15 cellular contexts compared by ENCODE assay signal in the genomic region with DNA sequence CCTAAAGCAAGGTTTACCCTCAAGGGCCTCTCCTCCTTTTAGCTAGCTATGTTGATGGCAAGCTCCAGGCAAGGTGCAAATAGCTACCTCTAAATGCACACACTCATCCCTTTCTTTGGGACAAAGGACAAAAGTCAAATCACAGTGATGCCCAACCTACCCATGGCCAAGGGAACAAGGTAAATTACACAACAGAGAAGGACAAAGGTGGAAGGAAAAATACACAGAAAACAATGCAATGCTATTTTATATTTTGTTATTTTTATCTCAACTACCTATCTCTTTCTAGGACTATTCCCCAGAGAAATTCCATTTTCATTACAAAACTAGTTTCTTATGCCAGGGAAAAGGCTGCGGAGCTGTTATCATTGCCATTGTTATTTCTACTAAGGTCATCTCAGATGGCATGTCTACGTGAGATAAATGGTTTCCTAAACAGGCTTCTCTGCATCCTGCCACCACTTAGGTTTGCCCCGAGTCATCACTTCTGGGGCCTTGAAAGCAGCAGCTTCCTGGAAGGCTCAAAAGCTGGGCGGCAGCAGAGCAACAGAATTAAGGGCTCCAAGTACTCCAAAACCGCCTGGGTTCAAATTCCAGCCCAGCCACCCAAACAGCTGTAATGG. TPM values are rescaled to one million over a fixed set of nuclear protein-coding genes. Genes with fewer than 3 reads are reported as not detected.
A peak's percentile ranks its signal among the peaks of the same experiment; 100 is the strongest.
DNase-seq lines count a peak whose midpoint lies in the region; ATAC-seq and TF ChIP-seq lines count a peak whose summit lies in the region.
"Had no signal": no experiment of that assay in that cellular context is flagged by ENCODE, and none has a peak within 500 bp of the region (broad histone marks: within the 10 kb centered on the region; RNA-seq: fewer than 3 reads in every experiment).

No MANE protein-coding gene starts in this region.

- no peak for TF ChIP-seq EP300 in tibial nerve (IDR thresholded peaks at IDR 0.05)

- H3K36me3 Mint-ChIP-seq in activated T-cell treated with anti-CD3 and anti-CD28 coated beads, Interleukin-2, amount 50 U/mL, for 24 hours (ENCODE audit: low read depth) = peaks cover 85% of the 10 kb centered on the region

- 61% methylated on average over 5 of the region's 5 CpGs for WGBS in tibial nerve, 2 donors

- peaks cover 78% of the 10 kb centered on the region for H3K4me1 Mint-ChIP-seq in activated T-cell treated with anti-CD3 and anti-CD28 coated beads, Interleukin-2, amount 50 U/mL, for 24 hours (ENCODE audit: low read depth)

- peak overlapping the region; percentile 97 for H3K27ac Mint-ChIP-seq in activated T-cell treated with anti-CD3 and anti-CD28 coated beads, Interleukin-2, amount 50 U/mL, for 24 hours

- no peaks in the 10 kb centered on the region for H3K27me3 Mint-ChIP-seq in activated T-cell treated with anti-CD3 and anti-CD28 coated beads, Interleukin-2, amount 50 U/mL, for 24 hours

- no peak for TF ChIP-seq CTCF in tibial nerve (IDR thresholded peaks at IDR 0.05)

- DNase-seq in stimulated activated CD4-positive, alpha-beta T cell treated with anti-CD3 and anti-CD28 coated beads, Interleukin-15, amount 100 ng/mL, for 24 hours = peak; percentile 45
- no peak for DNase-seq in stimulated activated CD4-positive, alpha-beta T cell treated with anti-CD3 and anti-CD28 coated beads, Interleukin-12 subunit alpha, Interleukin-12 subunit beta, amount 100 ng/mL, for 4 hours
- no peak for DNase-seq in activated T-cell treated with anti-CD3 and anti-CD28 coated beads, Interleukin-2, amount 50 U/mL, for 24 hours
- peak; percentile 40 for DNase-seq in kidney tubule cell (ENCODE audit: low spot score)
- no peak for DNase-seq in tibial nerve (ENCODE audit: low spot score in 2 of 2)
- DNase-seq in COLO829 (ENCODE audit: low spot score) = no peak
- DNase-seq in cerebellum (ENCODE audit: low spot score) = no peak
- DNase-seq: BE2C, GF-D8, GOT3, NCI-H2029, occipital lobe, SW 1271, testis had no signal

- peak overlapping the region; percentile 55 for H3K4me3 Mint-ChIP-seq in activated T-cell treated with anti-CD3 and anti-CD28 coated beads, Interleukin-2, amount 50 U/mL, for 24 hours

- no peaks in the 10 kb centered on the region for H3K9me3 Mint-ChIP-seq in activated T-cell treated with anti-CD3 and anti-CD28 coated beads, Interleukin-2, amount 50 U/mL, for 24 hours

- H3K4me1 ChIP-seq in tibial nerve = peaks cover 0 to 69% (median 55%) of the 10 kb centered on the region in 4 donors
- H3K4me1 ChIP-seq: BE2C had no signal

- no peak for ATAC-seq in HG03175 (IDR thresholded peaks at IDR 0.05; ENCODE audit: unreplicated experiment)

- no peaks in the 10 kb centered on the region for H3K36me3 ChIP-seq in tibial nerve

- H3K4me3 ChIP-seq in tibial nerve = no peak overlapping the region
- H3K4me3 ChIP-seq: testis had no signal

- no peaks in the 10 kb centered on the region for H3K27me3 ChIP-seq in tibial nerve
- H3K27me3 ChIP-seq: BE2C, testis had no signal

- no peak for TF ChIP-seq POLR2A in tibial nerve (IDR thresholded peaks at IDR 0.05)

- peak overlapping the region in 3 of 4 donors; percentile 23 to 89 (median 81) for H3K27ac ChIP-seq in tibial nerve
- H3K27ac ChIP-seq: testis had no signal

- no peaks in the 10 kb centered on the region for H3K9me3 ChIP-seq in tibial nerve
- H3K9me3 ChIP-seq: BE2C, testis had no signal

RNA-seq across cellular contexts. Expression of a gene that starts 21.1 kb away (rescaled TPM):
- total RNA-seq in tibial nerve (10 to 100 TPM; 54.7 to 79.1 (median 67.0) TPM), cerebellum (33.4 TPM)

Comparison
In these comparisons a context has a peak if more than half of its experiments do, and no peak if none do; other contexts are left out.
1. DNase-seq: peak in stimulated activated CD4-positive, alpha-beta T cell treated with anti-CD3 and anti-CD28 coated beads, Interleukin-15, amount 100 ng/mL, for 24 hours (single experiment) and kidney tubule cell (single experiment); none in stimulated activated CD4-positive, alpha-beta T cell treated with anti-CD3 and anti-CD28 coated beads, Interleukin-12 subunit alpha, Interleukin-12 subunit beta, amount 100 ng/mL, for 4 hours (single experiment), activated T-cell treated with anti-CD3 and anti-CD28 coated beads, Interleukin-2, amount 50 U/mL, for 24 hours (single experiment), tibial nerve (0 of 2), COLO829 (single experiment) and cerebellum (single experiment).